Comparison of ENCODE assay signal across 1 cellular context in the genomic region with DNA sequence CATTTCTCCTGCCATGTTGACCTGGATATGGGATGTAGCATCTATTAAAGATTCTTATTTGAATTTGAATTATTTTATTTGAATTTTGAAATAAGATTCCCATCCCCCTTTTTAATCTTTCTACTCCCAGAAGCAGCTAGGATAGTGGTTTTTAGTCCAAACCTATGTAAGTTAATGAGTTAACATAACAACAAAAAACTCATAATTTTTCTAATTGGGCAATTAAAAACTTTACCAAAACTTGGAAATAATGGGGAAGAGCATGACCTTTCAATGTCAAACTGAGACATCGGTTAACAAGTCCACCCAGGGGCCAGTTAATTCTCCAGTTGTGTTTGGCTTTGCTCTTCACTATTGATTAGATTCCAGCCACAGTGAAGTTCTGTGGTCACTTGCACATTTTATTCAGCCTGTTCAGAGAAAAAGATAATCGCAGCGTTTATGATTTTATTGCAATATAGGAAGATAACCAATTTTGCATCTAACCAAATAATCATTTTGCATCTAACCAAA.
TF ChIP-seq lines count a peak whose summit lies in the region.

No MANE protein-coding gene starts in this region.

TF ChIP-seq in neural cell, 6 proteins besides CTCF, POLR2A, EP300 and RAD21 (continued from another document):
- TF ChIP-seq, protein P1, sequence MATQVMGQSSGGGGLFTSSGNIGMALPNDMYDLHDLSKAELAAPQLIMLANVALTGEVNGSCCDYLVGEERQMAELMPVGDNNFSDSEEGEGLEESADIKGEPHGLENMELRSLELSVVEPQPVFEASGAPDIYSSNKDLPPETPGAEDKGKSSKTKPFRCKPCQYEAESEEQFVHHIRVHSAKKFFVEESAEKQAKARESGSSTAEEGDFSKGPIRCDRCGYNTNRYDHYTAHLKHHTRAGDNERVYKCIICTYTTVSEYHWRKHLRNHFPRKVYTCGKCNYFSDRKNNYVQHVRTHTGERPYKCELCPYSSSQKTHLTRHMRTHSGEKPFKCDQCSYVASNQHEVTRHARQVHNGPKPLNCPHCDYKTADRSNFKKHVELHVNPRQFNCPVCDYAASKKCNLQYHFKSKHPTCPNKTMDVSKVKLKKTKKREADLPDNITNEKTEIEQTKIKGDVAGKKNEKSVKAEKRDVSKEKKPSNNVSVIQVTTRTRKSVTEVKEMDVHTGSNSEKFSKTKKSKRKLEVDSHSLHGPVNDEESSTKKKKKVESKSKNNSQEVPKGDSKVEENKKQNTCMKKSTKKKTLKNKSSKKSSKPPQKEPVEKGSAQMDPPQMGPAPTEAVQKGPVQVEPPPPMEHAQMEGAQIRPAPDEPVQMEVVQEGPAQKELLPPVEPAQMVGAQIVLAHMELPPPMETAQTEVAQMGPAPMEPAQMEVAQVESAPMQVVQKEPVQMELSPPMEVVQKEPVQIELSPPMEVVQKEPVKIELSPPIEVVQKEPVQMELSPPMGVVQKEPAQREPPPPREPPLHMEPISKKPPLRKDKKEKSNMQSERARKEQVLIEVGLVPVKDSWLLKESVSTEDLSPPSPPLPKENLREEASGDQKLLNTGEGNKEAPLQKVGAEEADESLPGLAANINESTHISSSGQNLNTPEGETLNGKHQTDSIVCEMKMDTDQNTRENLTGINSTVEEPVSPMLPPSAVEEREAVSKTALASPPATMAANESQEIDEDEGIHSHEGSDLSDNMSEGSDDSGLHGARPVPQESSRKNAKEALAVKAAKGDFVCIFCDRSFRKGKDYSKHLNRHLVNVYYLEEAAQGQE (IDR thresholded peaks at IDR 0.05; ENCODE audit: borderline replicate concordance) = no peak
- TF ChIP-seq TAF1 (IDR thresholded peaks at IDR 0.05; ENCODE audit: low read depth) (no peak), SMC3 (conservative IDR thresholded peaks at IDR 0.05; ENCODE audit: poor library complexity) (no peak), MXI1 (conservative IDR thresholded peaks at IDR 0.05; ENCODE audit: poor library complexity, severe bottlenecking) (no peak), POLR2AphosphoS5 (IDR thresholded peaks at IDR 0.05) (no peak)
